Comparison of ENCODE assay signal across 1 cellular context in the genomic region with DNA sequence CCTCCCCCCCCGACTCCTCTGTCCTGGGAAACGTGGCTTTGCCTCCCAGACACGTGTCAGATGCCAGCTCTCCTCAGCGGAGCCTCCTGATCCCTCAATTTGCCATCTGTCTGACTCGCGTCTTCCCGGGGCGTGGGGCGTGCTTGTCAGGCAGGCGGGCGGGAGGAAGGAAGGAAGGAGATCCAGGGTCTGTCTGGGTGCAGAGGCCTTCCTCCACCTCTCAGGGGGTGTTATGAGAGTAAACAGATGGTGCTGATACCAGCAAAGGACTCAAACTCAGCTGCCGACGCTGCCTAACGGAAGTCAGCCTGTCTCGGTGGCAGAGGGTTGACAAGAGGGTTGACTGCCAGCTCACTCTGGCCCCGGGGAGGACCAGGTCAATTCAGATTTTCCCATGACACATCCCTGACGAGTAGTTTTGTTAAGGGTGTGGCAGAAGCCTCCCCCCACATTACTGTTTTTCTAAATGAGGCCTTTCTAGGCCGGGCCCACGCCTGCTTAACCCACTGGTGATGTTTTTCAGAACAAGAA.
TF ChIP-seq lines count a peak whose summit lies in the region.

No MANE protein-coding gene starts in this region.

TF ChIP-seq in SK-N-SH treated with all-trans-retinoic acid at 6 μM for 48 hours, 23 proteins besides CTCF, POLR2A, EP300 and RAD21 (continued from another document):
- TF ChIP-seq, protein P1, sequence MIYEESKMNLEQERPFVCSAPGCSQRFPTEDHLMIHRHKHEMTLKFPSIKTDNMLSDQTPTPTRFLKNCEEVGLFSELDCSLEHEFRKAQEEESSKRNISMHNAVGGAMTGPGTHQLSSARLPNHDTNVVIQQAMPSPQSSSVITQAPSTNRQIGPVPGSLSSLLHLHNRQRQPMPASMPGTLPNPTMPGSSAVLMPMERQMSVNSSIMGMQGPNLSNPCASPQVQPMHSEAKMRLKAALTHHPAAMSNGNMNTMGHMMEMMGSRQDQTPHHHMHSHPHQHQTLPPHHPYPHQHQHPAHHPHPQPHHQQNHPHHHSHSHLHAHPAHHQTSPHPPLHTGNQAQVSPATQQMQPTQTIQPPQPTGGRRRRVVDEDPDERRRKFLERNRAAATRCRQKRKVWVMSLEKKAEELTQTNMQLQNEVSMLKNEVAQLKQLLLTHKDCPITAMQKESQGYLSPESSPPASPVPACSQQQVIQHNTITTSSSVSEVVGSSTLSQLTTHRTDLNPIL (CRISPR knock-in tag; IDR thresholded peaks at IDR 0.05; ENCODE audit: low read depth) = no peak
- no peak for TF ChIP-seq TOX (CRISPR knock-in tag; IDR thresholded peaks at IDR 0.05; ENCODE audit: borderline replicate concordance)
- no peak for TF ChIP-seq TCF4 (CRISPR knock-in tag; IDR thresholded peaks at IDR 0.05; ENCODE audit: borderline replicate concordance)
- TF ChIP-seq PPARA (CRISPR knock-in tag; IDR thresholded peaks at IDR 0.05; ENCODE audit: borderline replicate concordance) = no peak
- no peak for TF ChIP-seq ZNF8 (CRISPR knock-in tag; IDR thresholded peaks at IDR 0.05)
- no peak for TF ChIP-seq ZNF70 (CRISPR knock-in tag; IDR thresholded peaks at IDR 0.05)
